ENCODE assay signal across 22 cellular contexts in genomic region chr7:29794959-29795629, GRCh38. TPM values are rescaled to one million over a fixed set of nuclear protein-coding genes. Genes with fewer than 3 reads are reported as not detected.
"Had no signal": no experiment of that assay in that cellular context is flagged by ENCODE, and none has a peak within 500 bp of the region (broad histone marks: within the 10 kb centered on the region; RNA-seq: fewer than 3 reads in every experiment).

No MANE protein-coding gene starts in this region.

- H3K4me3 Mint-ChIP-seq: immature natural killer cell, memory B cell, mesothelial cell of epicardium, natural killer cell, neural crest cell had no signal

- H3K4me1 Mint-ChIP-seq: immature natural killer cell, natural killer cell, neural crest cell had no signal

- DNase-seq: effector memory CD4-positive, alpha-beta T cell; glutamatergic neuron; immature natural killer cell; left ventricle myocardium inferior; lower lobe of right lung; natural killer cell; right cardiac atrium; stimulated activated CD4-positive, alpha-beta T cell treated with anti-CD3 and anti-CD28 coated beads, Interleukin-2, amount 100 ng/mL, for 48 hours; stimulated activated naive CD4-positive, alpha-beta T cell treated with Interleukin-2 at 50 U/mL for 16 hours; tibial artery; upper lobe of left lung; uterus had no signal

- H3K27me3 Mint-ChIP-seq: memory B cell had no signal

- H3K4me2 ChIP-seq: smooth muscle cell had no signal

- H3K4me3 ChIP-seq: gastroesophageal sphincter, left ventricle myocardium inferior, lower lobe of right lung, smooth muscle cell, suprapubic skin, tibial artery, upper lobe of left lung, uterus had no signal

- H3K9me3 Mint-ChIP-seq: immature natural killer cell, memory B cell, natural killer cell had no signal

- H3K27ac Mint-ChIP-seq: immature natural killer cell, memory B cell, mesothelial cell of epicardium, natural killer cell had no signal

- H3K27ac ChIP-seq: gastroesophageal sphincter, left ventricle myocardium inferior, lower lobe of right lung, suprapubic skin, tibial artery, upper lobe of left lung, uterus had no signal

- H3K36me3 Mint-ChIP-seq: immature natural killer cell, memory B cell, mesothelial cell of epicardium, natural killer cell had no signal

- FAIRE-seq: endometrium, keratinocyte had no signal

- ATAC-seq: esophagus mucosa, gastroesophageal sphincter, lower lobe of right lung, natural killer cell, right cardiac atrium had no signal

- H3K4me1 ChIP-seq: gastroesophageal sphincter, left ventricle myocardium inferior, lower lobe of right lung, suprapubic skin, upper lobe of left lung, uterus had no signal

- H3K9me3 ChIP-seq: gastroesophageal sphincter, left ventricle myocardium inferior, lower lobe of right lung, suprapubic skin, tibial artery, upper lobe of left lung, uterus had no signal

- H3K36me3 ChIP-seq: gastroesophageal sphincter, left ventricle myocardium inferior, lower lobe of right lung, suprapubic skin, tibial artery, upper lobe of left lung, uterus had no signal

- H3K27me3 ChIP-seq: gastroesophageal sphincter, tibial artery, upper lobe of left lung, uterus had no signal

RNA-seq across cellular contexts. Expression of gene WIPF3, which starts 11.2 kb away (rescaled TPM):
- total RNA-seq: natural killer cell, osteocyte had no signal
- polyA plus RNA-seq: immature natural killer cell, smooth muscle cell had no signal
